ENCODE assay signal across 18 cellular contexts in genomic region chr22:41690476-41690875, GRCh38. TPM values are rescaled to one million over a fixed set of nuclear protein-coding genes. Genes with fewer than 3 reads are reported as not detected.
DNase-seq lines count a peak whose midpoint lies in the region; ATAC-seq and TF ChIP-seq lines count a peak whose summit lies in the region.
"Had no signal": no experiment of that assay in that cellular context is flagged by ENCODE, and none has a peak within 500 bp of the region (broad histone marks: within the 10 kb centered on the region; RNA-seq: fewer than 3 reads in every experiment).

No MANE protein-coding gene starts in this region.

- no peak for DNase-seq in activated CD8-positive, alpha-beta memory T cell treated with anti-CD3 and anti-CD28 coated beads, Interleukin-2, amount 10 ng/mL, durations not matched to agents 7 days and 5 days
- no peak for DNase-seq in activated CD8-positive, alpha-beta memory T cell treated with anti-CD3 and anti-CD28 coated beads, Interleukin-2, amount 50 U/mL, for 4 hours
- DNase-seq in WTC11 (ENCODE audit: low spot score) (no peak), endothelial cell (ENCODE audit: low spot score) (no peak), spleen (peak; percentile 73), dorsolateral prefrontal cortex (no peak)
- DNase-seq in stimulated activated CD4-positive, alpha-beta T cell treated with anti-CD3 and anti-CD28 coated beads, Interleukin-4, amount 100 ng/mL, for 24 hours = no peak
- DNase-seq: ACHN; activated CD8-positive, alpha-beta memory T cell treated with anti-CD3 and anti-CD28 coated beads, Interleukin-2, amount 50 U/mL, for 48 hours; DMS153; foreskin fibroblast; IMR-90; NCI-H1092; NCI-H226; stimulated activated naive CD4-positive, alpha-beta T cell had no signal

- H3K36me3 Mint-ChIP-seq in activated CD8-positive, alpha-beta memory T cell treated with anti-CD3 and anti-CD28 coated beads, Interleukin-2, amount 10 ng/mL, durations not matched to agents 7 days and 5 days = peaks cover 10% of the 10 kb centered on the region
- H3K36me3 Mint-ChIP-seq in WTC11 (no peaks in the 10 kb centered on the region), endothelial cell (ENCODE audit: low read depth, unreplicated experiment) (no peaks in the 10 kb centered on the region)

- H3K4me3 Mint-ChIP-seq in activated CD8-positive, alpha-beta memory T cell treated with anti-CD3 and anti-CD28 coated beads, Interleukin-2, amount 10 ng/mL, durations not matched to agents 7 days and 5 days = peak overlapping the region; percentile 96
- H3K4me3 Mint-ChIP-seq in WTC11 = peak overlapping the region; percentile 16; the same call in 1 of the 2 replicates
- peak overlapping the region; percentile 5 for H3K4me3 Mint-ChIP-seq in endothelial cell (ENCODE audit: unreplicated experiment)

- ATAC-seq in activated CD8-positive, alpha-beta memory T cell treated with anti-CD3 and anti-CD28 coated beads, Interleukin-2, amount 10 ng/mL, durations not matched to agents 7 days and 5 days = no peak
- ATAC-seq in WTC11 = no peak
- no peak for ATAC-seq in HG02623 (IDR thresholded peaks at IDR 0.05; ENCODE audit: unreplicated experiment)

- WGBS in spleen, 5 donors = 83 to 100% (median 96%) methylated on average over 1 to 3 of the region's 3 CpGs

- H3K36me3 ChIP-seq in spleen = peaks cover 0 to 21% (median 3%) of the 10 kb centered on the region in 6 donors
- H3K36me3 ChIP-seq: vagina had no signal

- H3K4me3 ChIP-seq in spleen (no peak overlapping the region), dorsolateral prefrontal cortex (no peak overlapping the region)
- H3K4me3 ChIP-seq: vagina had no signal

- H3K27me3 Mint-ChIP-seq in activated CD8-positive, alpha-beta memory T cell treated with anti-CD3 and anti-CD28 coated beads, Interleukin-2, amount 10 ng/mL, durations not matched to agents 7 days and 5 days = no peaks in the 10 kb centered on the region
- no peaks in the 10 kb centered on the region for H3K27me3 Mint-ChIP-seq in WTC11 (ENCODE audit: low read depth)
- H3K27me3 Mint-ChIP-seq in endothelial cell (ENCODE audit: unreplicated experiment) = no peaks in the 10 kb centered on the region

- H3K27me3 ChIP-seq in spleen (replicated peaks in 1 of 7) (no peaks in the 10 kb centered on the region), dorsolateral prefrontal cortex (no peaks in the 10 kb centered on the region)
- H3K27me3 ChIP-seq: vagina had no signal

- H3K9me3 ChIP-seq in spleen = no peaks in the 10 kb centered on the region
- H3K9me3 ChIP-seq: vagina had no signal

- no peak for TF ChIP-seq POLR2A in spleen (IDR thresholded peaks at IDR 0.05)

- H3K4me1 Mint-ChIP-seq in activated CD8-positive, alpha-beta memory T cell treated with anti-CD3 and anti-CD28 coated beads, Interleukin-2, amount 10 ng/mL, durations not matched to agents 7 days and 5 days = peaks cover 30% of the 10 kb centered on the region
- H3K4me1 Mint-ChIP-seq in WTC11 (peaks cover 11% of the 10 kb centered on the region), endothelial cell (ENCODE audit: unreplicated experiment) (peaks cover 14% of the 10 kb centered on the region)

- H3K4me1 ChIP-seq in spleen = peaks cover 9 to 49% (median 28%) of the 10 kb centered on the region in 6 donors

- no peak for TF ChIP-seq CTCF in WTC11 (IDR thresholded peaks at IDR 0.05)
- no peak for TF ChIP-seq CTCF in endothelial cell (IDR thresholded peaks at IDR 0.05; ENCODE audit: unreplicated experiment)
- no peak for TF ChIP-seq CTCF in spleen (IDR thresholded peaks at IDR 0.05 in 8 of 11, conservative IDR thresholded peaks at IDR 0.05 in 3 of 11)
- TF ChIP-seq CTCF in dorsolateral prefrontal cortex (IDR thresholded peaks at IDR 0.05 in 54 of 56, conservative IDR thresholded peaks at IDR 0.05 in 2 of 56; ENCODE audit: low read depth in 1 of 56, partially characterized antibody in 56 of 56) = no peak

- POLR2A ChIA-PET in WTC11 (lab: Charles Lee) = no interaction called here

- no peaks in the 10 kb centered on the region for H3K9me3 Mint-ChIP-seq in activated CD8-positive, alpha-beta memory T cell treated with anti-CD3 and anti-CD28 coated beads, Interleukin-2, amount 10 ng/mL, durations not matched to agents 7 days and 5 days (ENCODE audit: low read depth)
- no peaks in the 10 kb centered on the region for H3K9me3 Mint-ChIP-seq in WTC11
- H3K9me3 Mint-ChIP-seq in endothelial cell (ENCODE audit: unreplicated experiment) = no peaks in the 10 kb centered on the region

- intact Hi-C loops in spleen (cut with DNase I; ENCODE audit: low total_unique reads) (no loop called here), dorsolateral prefrontal cortex (cut with DNase I) (no loop called here)

- peak overlapping the region; percentile 41 for H3K27ac Mint-ChIP-seq in activated CD8-positive, alpha-beta memory T cell treated with anti-CD3 and anti-CD28 coated beads, Interleukin-2, amount 10 ng/mL, durations not matched to agents 7 days and 5 days
- H3K27ac Mint-ChIP-seq in WTC11 = no peak overlapping the region
- no peak overlapping the region for H3K27ac Mint-ChIP-seq in endothelial cell (ENCODE audit: unreplicated experiment)

- H3K27ac ChIP-seq in spleen (peak overlapping the region in 4 of 8 donors; percentile 22 to 99 (median 40)), dorsolateral prefrontal cortex (peak overlapping the region in 3 of 59 donors; percentile 18 to 44 (median 22))
- H3K27ac ChIP-seq: vagina had no signal

- CTCF ChIA-PET in activated CD8-positive, alpha-beta memory T cell treated with anti-CD3 and anti-CD28 coated beads, Interleukin-2, amount 10 ng/mL, durations not matched to agents 7 days and 5 days (lab: Charles Lee) = interaction anchor here (0.9 to 4.4 kb wide), 3 partner anchors 8 to 250 kb away, joined by 3 to 55 read pairs (median 4); partner anchors contain the start of gene MEI1
- CTCF ChIA-PET in WTC11 (lab: Charles Lee) = interaction anchor here (5.4 kb wide), 1 partner anchor 24 kb away, joined by 27 read pairs; no protein-coding TSS in a partner anchor

TF ChIP-seq in WTC11, 78 proteins besides CTCF, POLR2A, EP300 and RAD21:
- no peak for TF ChIP-seq ZNF416 (CRISPR knock-in tag; IDR thresholded peaks at IDR 0.05)
- TF ChIP-seq MYBL2 (CRISPR knock-in tag; IDR thresholded peaks at IDR 0.05) = no peak
- TF ChIP-seq SP1 (CRISPR knock-in tag; conservative IDR thresholded peaks at IDR 0.05) = no peak
- no peak for TF ChIP-seq ZBTB43 (CRISPR knock-in tag; IDR thresholded peaks at IDR 0.05)
- no peak for TF ChIP-seq ZNF512 (CRISPR knock-in tag; IDR thresholded peaks at IDR 0.05; ENCODE audit: borderline replicate concordance)
- TF ChIP-seq ZNF396 (CRISPR knock-in tag; IDR thresholded peaks at IDR 0.05; ENCODE audit: borderline replicate concordance) = no peak
- TF ChIP-seq NFE2L1 (CRISPR knock-in tag; IDR thresholded peaks at IDR 0.05) = no peak
- no peak for TF ChIP-seq TEAD1 (CRISPR knock-in tag; IDR thresholded peaks at IDR 0.05)
- TF ChIP-seq JUN (CRISPR knock-in tag; IDR thresholded peaks at IDR 0.05) = no peak
- TF ChIP-seq MAX (CRISPR knock-in tag; IDR thresholded peaks at IDR 0.05) = no peak
- TF ChIP-seq ELF4 (CRISPR knock-in tag; IDR thresholded peaks at IDR 0.05; ENCODE audit: low read depth) = no peak

RNA-seq across cellular contexts. Expression of gene SNU13, which starts 1.8 kb away (rescaled TPM):
- total RNA-seq in activated CD8-positive, alpha-beta memory T cell treated with anti-CD3 and anti-CD28 coated beads, Interleukin-2, amount 10 ng/mL, durations not matched to agents 7 days and 5 days = 100 to 1,000 TPM; 176 to 193 TPM
- 188 to 207 TPM (median 188 TPM) in 3 replicates for total RNA-seq in WTC11 (2021)
- total RNA-seq in endothelial cell (ENCODE audit: unreplicated experiment) = 133 TPM
- 100 to 1,000 TPM in 5 of 7 donors, 10 to 100 TPM in 2; 89.0 to 116 (median 106) TPM for total RNA-seq in spleen
- polyA plus RNA-seq in spleen = 100 to 1,000 TPM; 118 to 165 (median 161) TPM
- total RNA-seq in dorsolateral prefrontal cortex = 100 to 1,000 TPM; 110 to 337 (median 211) TPM

RNA-seq across cellular contexts. Expression of gene MEI1, which starts 8.8 kb away (rescaled TPM):
- 10 to 100 TPM; 37.3 to 45.9 TPM for total RNA-seq in activated CD8-positive, alpha-beta memory T cell treated with anti-CD3 and anti-CD28 coated beads, Interleukin-2, amount 10 ng/mL, durations not matched to agents 7 days and 5 days
- total RNA-seq in WTC11 (2021) (0.16 to 1.1 TPM (median 0.35 TPM) in 3 replicates), endothelial cell (ENCODE audit: unreplicated experiment) (0.38 TPM), spleen (10 to 100 TPM; 17.7 to 56.5 (median 26.9) TPM), dorsolateral prefrontal cortex (1 to 10 TPM in 115 of 120 experiments, under 1 TPM in 4, not detected in 1; 0.61 to 9.7 (median 3.6) TPM)
- 10 to 100 TPM; 19.9 to 22.6 (median 21.5) TPM for polyA plus RNA-seq in spleen
- polyA plus RNA-seq: neural cell had no signal

Comparison
In these comparisons a context has a peak if more than half of its experiments do, and no peak if none do; other contexts are left out.
1. H3K4me3 Mint-ChIP-seq: peak in every context shown above with its lines; median percentile 96 in activated CD8-positive, alpha-beta memory T cell treated with anti-CD3 and anti-CD28 coated beads, Interleukin-2, amount 10 ng/mL, durations not matched to agents 7 days and 5 days; 16 in WTC11; 5 in endothelial cell.